22 cellular contexts compared by ENCODE assay signal in genomic region chr6:36621371-36621855, GRCh38. TPM values are rescaled to one million over a fixed set of nuclear protein-coding genes. Genes with fewer than 3 reads are reported as not detected.
DNase-seq lines count a peak whose midpoint lies in the region; ATAC-seq and TF ChIP-seq lines count a peak whose summit lies in the region.
"Had no signal": no experiment of that assay in that cellular context is flagged by ENCODE, and none has a peak within 500 bp of the region (broad histone marks: within the 10 kb centered on the region; RNA-seq: fewer than 3 reads in every experiment).

No MANE protein-coding gene starts in this region.

- H3K4me3 Mint-ChIP-seq in CD14-positive monocyte = no peak overlapping the region
- no peak overlapping the region for H3K4me3 Mint-ChIP-seq in glutamatergic neuron (ENCODE audit: unreplicated experiment)
- H3K4me3 Mint-ChIP-seq: CD8-positive, alpha-beta memory T cell; IgD-negative memory B cell had no signal

- peak overlapping the region; percentile 77 for H3K4me2 ChIP-seq in BLaER1
- H3K4me2 ChIP-seq: PC-9 had no signal

- H3K4me1 Mint-ChIP-seq in CD14-positive monocyte (peaks cover 54% of the 10 kb centered on the region), glutamatergic neuron (ENCODE audit: low read depth, unreplicated experiment) (peaks cover 7% of the 10 kb centered on the region)

- no peak overlapping the region for H3K9ac ChIP-seq in BLaER1

- no peak overlapping the region for H3K4me3 ChIP-seq in BLaER1
- H3K4me3 ChIP-seq in sigmoid colon = no peak overlapping the region
- H3K4me3 ChIP-seq: PC-9 had no signal

- H3K27ac Mint-ChIP-seq in CD14-positive monocyte (peak overlapping the region in 5 of 7 donors; percentile 0 to 72 (median 50)), glutamatergic neuron (ENCODE audit: unreplicated experiment) (no peak overlapping the region)
- H3K27ac Mint-ChIP-seq: IgD-negative memory B cell had no signal

- H4K20me1 ChIP-seq in BLaER1 = 0 out of 2 replicates have a peak, but pooled peaks cover 5% of the 10 kb centered on the region

- no peak for TF ChIP-seq POLR2A in sigmoid colon (IDR thresholded peaks at IDR 0.05)

- TF ChIP-seq CTCF in CD14-positive monocyte (IDR thresholded peaks at IDR 0.05) = no peak
- no peak for TF ChIP-seq CTCF in glutamatergic neuron (IDR thresholded peaks at IDR 0.05; ENCODE audit: partially characterized antibody, unreplicated experiment)
- TF ChIP-seq CTCF in sigmoid colon (IDR thresholded peaks at IDR 0.05) = no peak

- H3K9me3 ChIP-seq in BLaER1 = no peaks in the 10 kb centered on the region
- H3K9me3 ChIP-seq in sigmoid colon = no peaks in the 10 kb centered on the region

- H3K27me3 Mint-ChIP-seq in CD14-positive monocyte (ENCODE audit: low read depth in 3 of 3) = peaks cover 2 to 4% (median 2%) of the 10 kb centered on the region in 3 donors
- H3K27me3 Mint-ChIP-seq in glutamatergic neuron (ENCODE audit: unreplicated experiment) = peaks cover 7% of the 10 kb centered on the region
- H3K27me3 Mint-ChIP-seq: CD8-positive, alpha-beta memory T cell; IgD-negative memory B cell had no signal

- H3K4me1 ChIP-seq in BLaER1 (peaks cover 66% of the 10 kb centered on the region), sigmoid colon (peaks cover 0 to 35% (median 18%) of the 10 kb centered on the region in 4 donors)

- H3K36me3 Mint-ChIP-seq in CD14-positive monocyte = no peaks in the 10 kb centered on the region
- no peaks in the 10 kb centered on the region for H3K36me3 Mint-ChIP-seq in glutamatergic neuron (ENCODE audit: unreplicated experiment)
- H3K36me3 Mint-ChIP-seq: IgD-negative memory B cell had no signal

- ATAC-seq in GM21786 (IDR thresholded peaks at IDR 0.05; ENCODE audit: unreplicated experiment) = no peak
- no peak for ATAC-seq in HG03342 (IDR thresholded peaks at IDR 0.05; ENCODE audit: unreplicated experiment)
- no peak for ATAC-seq in left cardiac atrium

- H3K27me3 ChIP-seq in BLaER1 (no peaks in the 10 kb centered on the region), sigmoid colon (no peaks in the 10 kb centered on the region)

- 83 to 93% methylated on average over 7 of the region's 7 CpGs for WGBS in sigmoid colon, 2 donors

- intact Hi-C loops in CD14-positive monocyte (cut with micrococcal nuclease) (loop anchor here in 1 of 2 donors (5.0 kb wide), 1 partner anchor 136 kb away; no protein-coding TSS in a partner anchor), sigmoid colon (cut with DNase I) (loop anchor here (10.0 kb wide), 1 partner anchor 233 kb away; no protein-coding TSS in a partner anchor), left cardiac atrium (cut with DNase I) (loop anchor here (5.0 to 10.0 kb wide), 3 partner anchors 61 to 133 kb away; no protein-coding TSS in a partner anchor)

- TF ChIP-seq EP300 in sigmoid colon (IDR thresholded peaks at IDR 0.05) = no peak

- H3K27ac ChIP-seq in BLaER1 = no peak overlapping the region; the same call in 1 of the 2 replicates
- no peak overlapping the region for H3K27ac ChIP-seq in sigmoid colon
- H3K27ac ChIP-seq: PC-9 had no signal

- H3K36me3 ChIP-seq in BLaER1 (peaks cover 13% of the 10 kb centered on the region; the same call in 1 of the 2 replicates), sigmoid colon (no peaks in the 10 kb centered on the region)

- peaks cover 0 to 2% (median 0%) of the 10 kb centered on the region in 7 donors for H3K9me3 Mint-ChIP-seq in CD14-positive monocyte
- H3K9me3 Mint-ChIP-seq in glutamatergic neuron (ENCODE audit: unreplicated experiment) = no peaks in the 10 kb centered on the region
- H3K9me3 Mint-ChIP-seq: CD8-positive, alpha-beta memory T cell; IgD-negative memory B cell had no signal

- DNase-seq in CD14-positive monocyte (ENCODE audit: low spot score) (no peak), glutamatergic neuron (peak; percentile 4), sigmoid colon (peak; percentile 47), midbrain (lab: John Stamatoyannopoulos, UW) (no peak), left cardiac atrium (no peak)
- DNase-seq: Calu3; CD8-positive, alpha-beta memory T cell; DMS153; GOT3; HCEC 1CT; NCI-H1105; NCI-H146; NCI-H2029; NCI-H226; NCI-H510A treated with DMSO at 0.1 percent for 48 hours; NCI-H748 treated with DMSO at 0.1 percent for 48 hours; PC-9; SIG-M5 had no signal

RNA-seq across cellular contexts. Expression of gene SRSF3, which starts 27.3 kb away (rescaled TPM):
- polyA plus RNA-seq in CD14-positive monocyte = 100 to 1,000 TPM; 297 to 341 TPM
- 288 TPM for total RNA-seq in glutamatergic neuron (ENCODE audit: unreplicated experiment)
- total RNA-seq in sigmoid colon = 100 to 1,000 TPM; 101 to 168 (median 122) TPM
- polyA plus RNA-seq in sigmoid colon = 100 to 1,000 TPM; 144 to 292 (median 165) TPM
- total RNA-seq in left cardiac atrium = 100 to 1,000 TPM; 128 to 201 TPM

RNA-seq across cellular contexts. Expression of gene CDKN1A, which starts 57.1 kb away (rescaled TPM):
- polyA plus RNA-seq in CD14-positive monocyte (100 to 1,000 TPM; 117 to 144 TPM), sigmoid colon (100 to 1,000 TPM; 255 to 429 (median 404) TPM)
- total RNA-seq in glutamatergic neuron (ENCODE audit: unreplicated experiment) (41.3 TPM), sigmoid colon (100 to 1,000 TPM in 1 of 4 donors, 10 to 100 TPM in 3; 35.7 to 390 (median 49.7) TPM), left cardiac atrium (10 to 100 TPM; 31.5 to 83.0 TPM)

Comparison
In these comparisons a context has a peak if more than half of its experiments do, and no peak if none do; other contexts are left out.
1. DNase-seq: peak in glutamatergic neuron (single experiment) and sigmoid colon (single experiment); none in CD14-positive monocyte (single experiment), midbrain (single experiment) and left cardiac atrium (single experiment).